In the genomic region with DNA sequence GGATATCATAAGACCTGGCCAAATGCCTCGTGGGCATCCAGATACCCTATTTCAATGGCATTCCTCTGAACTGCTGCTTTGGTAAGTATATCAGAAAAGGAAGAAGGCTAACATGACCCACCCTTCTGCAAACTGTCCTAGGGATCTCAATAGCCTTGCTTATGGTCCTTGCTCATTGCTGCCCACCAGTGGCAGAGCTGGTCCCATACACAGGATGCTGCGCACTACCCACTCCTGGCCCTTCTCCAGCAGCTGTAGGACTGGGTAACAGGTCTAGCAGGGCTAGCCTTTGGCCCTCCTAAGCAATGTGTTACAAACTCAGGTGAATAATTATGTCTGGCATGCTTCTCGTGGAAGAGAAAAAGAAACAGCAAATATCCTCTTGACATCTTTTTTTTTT, we compare ENCODE assay signal across 8 cellular contexts.
DNase-seq lines count a peak whose midpoint lies in the region; ATAC-seq and TF ChIP-seq lines count a peak whose summit lies in the region.

No MANE protein-coding gene starts in this region.

- ATAC-seq in GM18870 (IDR thresholded peaks at IDR 0.05; ENCODE audit: unreplicated experiment) (peak; percentile 55), natural killer cell (peak; percentile 38 to 83 (median 64))

- DNase-seq in D341Med (ENCODE audit: low spot score), result peak; percentile 21
- peak; percentile 26 for DNase-seq in NCI-H2029 (lab: John Stamatoyannopoulos, UW)
- peak; percentile 28 for DNase-seq in cerebellar cortex (ENCODE audit: low spot score)
- no peak for DNase-seq in natural killer cell
- DNase-seq in posterior vena cava (ENCODE audit: low spot score), result no peak
- no peak for DNase-seq in HPDE6-E6E7 (ENCODE audit: extremely low spot score)
- no peak for DNase-seq in NCI-H526 treated with DMSO at 0.1 percent for 48 hours (lab: John Stamatoyannopoulos, UW)

- H3K27me3 Mint-ChIP-seq in natural killer cell (ENCODE audit: low read depth in 2 of 2), result peaks cover 0 to 11% of the 10 kb centered on the region in 2 donors

- H3K36me3 Mint-ChIP-seq in natural killer cell, result no peaks in the 10 kb centered on the region

- intact Hi-C loops in natural killer cell (cut with micrococcal nuclease), result no loop called here
- intact Hi-C loops in posterior vena cava (cut with DNase I), result no loop called here

- H3K9me3 Mint-ChIP-seq in natural killer cell, result no peaks in the 10 kb centered on the region

- H3K27ac Mint-ChIP-seq in natural killer cell, result no peak overlapping the region

- no peaks in the 10 kb centered on the region for H3K4me1 Mint-ChIP-seq in natural killer cell

- H3K4me3 Mint-ChIP-seq in natural killer cell, result no peak overlapping the region

- peak; percentile 35 for TF ChIP-seq CTCF in natural killer cell (IDR thresholded peaks at IDR 0.05)

Comparison
In these comparisons a context has a peak if more than half of its experiments do, and no peak if none do; other contexts are left out.
1. DNase-seq: peak in D341Med (single experiment), NCI-H2029 (single experiment) and cerebellar cortex (single experiment); none in natural killer cell (single experiment), posterior vena cava (single experiment), HPDE6-E6E7 (single experiment) and NCI-H526 treated with DMSO at 0.1 percent for 48 hours (single experiment).